ENCODE assay signal across 8 cellular contexts in genomic region chr21:35370671-35371070, GRCh38.
"Had no signal": no experiment of that assay in that cellular context is flagged by ENCODE, and none has a peak within 500 bp of the region (broad histone marks: within the 10 kb centered on the region; RNA-seq: fewer than 3 reads in every experiment).

No MANE protein-coding gene starts in this region.

- H3K4me3 ChIP-seq: GM12878 had no signal

- FAIRE-seq: G401.6, GM12878, GM12891, GM12892, GM18507, GM19239 had no signal

- DNase-seq: GDM1, GF-D8 had no signal

- ATAC-seq: GM12878 had no signal
